ENCODE assay signal across 16 cellular contexts in the genomic region with DNA sequence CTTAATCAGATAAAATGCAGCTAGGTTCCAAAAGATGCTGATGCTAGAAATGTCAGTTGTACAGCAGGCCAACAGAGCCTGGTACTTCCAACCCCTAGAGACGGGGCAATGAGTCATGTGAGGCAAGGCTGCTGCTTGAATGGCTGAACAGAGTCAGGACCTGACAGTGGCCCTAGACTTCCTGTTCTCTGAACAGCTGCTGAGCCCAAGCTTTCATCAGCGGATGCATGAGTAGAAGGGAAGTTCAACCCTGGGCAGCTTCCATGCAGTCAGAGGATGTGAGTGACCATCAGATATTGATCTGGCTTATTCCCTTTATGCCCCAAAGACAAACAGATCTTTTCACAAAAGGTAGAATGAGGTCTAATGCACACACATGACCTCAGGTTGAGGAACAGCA.
DNase-seq lines count a peak whose midpoint lies in the region; ATAC-seq, FAIRE-seq and TF ChIP-seq lines count a peak whose summit lies in the region.
"Had no signal": no experiment of that assay in that cellular context is flagged by ENCODE, and none has a peak within 500 bp of the region (broad histone marks: within the 10 kb centered on the region; RNA-seq: fewer than 3 reads in every experiment).

No MANE protein-coding gene starts in this region.

- no peak overlapping the region for H2BK12ac ChIP-seq in mesenchymal stem cell (ENCODE audit: low read length in 2 of 2)

- no peak overlapping the region for H2BK5ac ChIP-seq in mesenchymal stem cell (ENCODE audit: low read depth, low read length, poor library complexity, severe bottlenecking)

- H3K4me1 ChIP-seq in astrocyte (ENCODE audit: insufficient read depth, low read length) (no peaks in the 10 kb centered on the region), mesenchymal stem cell (ENCODE audit: control insufficient read depth, insufficient read depth, low read depth, low read length) (no peaks in the 10 kb centered on the region)

- no peaks in the 10 kb centered on the region for H3K36me3 Mint-ChIP-seq in astrocyte (ENCODE audit: low read depth, unreplicated experiment)
- H3K36me3 Mint-ChIP-seq: CD4-positive, CD25-positive, alpha-beta regulatory T cell had no signal

- H3K23ac ChIP-seq in mesenchymal stem cell (ENCODE audit: low read length in 2 of 2) = no peak overlapping the region

- H2BK15ac ChIP-seq in mesenchymal stem cell (ENCODE audit: low read depth, poor library complexity, severe bottlenecking) = no peak overlapping the region

- no peak overlapping the region for H3K14ac ChIP-seq in mesenchymal stem cell (ENCODE audit: low read length in 2 of 2)

- no peaks in the 10 kb centered on the region for H3K79me1 ChIP-seq in mesenchymal stem cell (replicated peaks; ENCODE audit: low read length, poor library complexity, severe bottlenecking)

- H3K79me2 ChIP-seq in astrocyte (ENCODE audit: insufficient read depth, low read length) = no peaks in the 10 kb centered on the region

- H3K4me3 ChIP-seq in astrocyte (ENCODE audit: insufficient read depth, low read depth, low read length) (no peak overlapping the region), mesenchymal stem cell (ENCODE audit: insufficient read depth in 1 of 2, low read depth in 1 of 2, low read length in 2 of 2) (no peak overlapping the region)
- H3K4me3 ChIP-seq: SK-N-MC had no signal

- H3K27me3 ChIP-seq in astrocyte (ENCODE audit: insufficient read depth, low read length) = no peaks in the 10 kb centered on the region
- no peaks in the 10 kb centered on the region for H3K27me3 ChIP-seq in mesenchymal stem cell (ENCODE audit: control insufficient read depth in 1 of 2, insufficient read depth in 1 of 2, low read length in 2 of 2)

- no peak overlapping the region for H3K4ac ChIP-seq in mesenchymal stem cell (ENCODE audit: low read depth in 1 of 2, low read length in 2 of 2)

- FAIRE-seq in astrocyte (lab: Jason Lieb, UNC) = peak; percentile 52

- 67% methylated on average over 2 of the region's 2 CpGs for WGBS in mesenchymal stem cell

- H2BK120ac ChIP-seq in mesenchymal stem cell (ENCODE audit: low read depth, low read length) = peak overlapping the region; percentile 19

- H3K9me3 Mint-ChIP-seq in astrocyte (ENCODE audit: unreplicated experiment) = peaks cover 4% of the 10 kb centered on the region

- H4K91ac ChIP-seq in mesenchymal stem cell (ENCODE audit: low read length) = peak overlapping the region; percentile 75

- H2AK5ac ChIP-seq in mesenchymal stem cell (ENCODE audit: low read length, severe bottlenecking) = no peak overlapping the region

- peak; percentile 57 for ATAC-seq in GM18511 (IDR thresholded peaks at IDR 0.05; ENCODE audit: unreplicated experiment)

- peak; percentile 61 for DNase-seq in MV-4-11 (lab: John Stamatoyannopoulos, UW)
- DNase-seq in astrocyte (ENCODE audit: low read depth) = no peak
- no peak for DNase-seq in mesenchymal stem cell
- no peak for DNase-seq in RPMI8226
- DNase-seq in mesenteric fat pad (ENCODE audit: low spot score) = no peak
- DNase-seq in DMS 273 treated with DMSO at 0.1 percent for 48 hours (lab: John Stamatoyannopoulos, UW) = no peak
- DNase-seq: Calu3; CD4-positive, CD25-positive, alpha-beta regulatory T cell; H7; NCI-H1092 treated with DMSO at 0.1 percent for 48 hours; NCI-H1694; NCI-H345; NCI-H526 treated with DMSO at 0.1 percent for 48 hours; OCI-M1 had no signal

- no peak overlapping the region for H3K27ac Mint-ChIP-seq in astrocyte (ENCODE audit: unreplicated experiment)
- H3K27ac Mint-ChIP-seq: CD4-positive, CD25-positive, alpha-beta regulatory T cell had no signal

- no peak overlapping the region for H3K4me2 ChIP-seq in astrocyte (ENCODE audit: low read length)
- H3K4me2 ChIP-seq in mesenchymal stem cell (ENCODE audit: low read length, poor library complexity, severe bottlenecking) = no peak overlapping the region

- H4K20me1 ChIP-seq in astrocyte (ENCODE audit: insufficient read depth, low read length) = no peaks in the 10 kb centered on the region

- H3K9ac ChIP-seq in astrocyte (ENCODE audit: low read length) (no peak overlapping the region), mesenchymal stem cell (ENCODE audit: low read length) (no peak overlapping the region)

- TF ChIP-seq CTCF in astrocyte (IDR thresholded peaks at IDR 0.05; ENCODE audit: insufficient read depth, low read depth, low read length) = no peak

- no peak overlapping the region for H3K18ac ChIP-seq in mesenchymal stem cell (ENCODE audit: low read depth in 1 of 2, low read length in 2 of 2)

- H3K27me3 Mint-ChIP-seq in astrocyte (ENCODE audit: low read depth, unreplicated experiment) = no peaks in the 10 kb centered on the region
- H3K27me3 Mint-ChIP-seq: CD4-positive, CD25-positive, alpha-beta regulatory T cell had no signal

- peaks cover 7% of the 10 kb centered on the region for H3K4me1 Mint-ChIP-seq in astrocyte (ENCODE audit: low read depth, unreplicated experiment)
- H3K4me1 Mint-ChIP-seq: CD4-positive, CD25-positive, alpha-beta regulatory T cell had no signal

- no peak overlapping the region for H3K4me3 Mint-ChIP-seq in astrocyte (ENCODE audit: unreplicated experiment)
- H3K4me3 Mint-ChIP-seq: CD4-positive, CD25-positive, alpha-beta regulatory T cell had no signal

- H3K9me3 ChIP-seq in astrocyte (ENCODE audit: insufficient read depth, low read depth, low read length) = no peaks in the 10 kb centered on the region
- no peaks in the 10 kb centered on the region for H3K9me3 ChIP-seq in mesenchymal stem cell (ENCODE audit: control insufficient read depth, low read length)

- H3K36me3 ChIP-seq in astrocyte (ENCODE audit: insufficient read depth, low read length) (no peaks in the 10 kb centered on the region), mesenchymal stem cell (ENCODE audit: control insufficient read depth in 1 of 2, insufficient read depth in 2 of 2, low read depth in 1 of 2, low read length in 2 of 2) (no peaks in the 10 kb centered on the region)

- H3K27ac ChIP-seq in astrocyte (ENCODE audit: low read depth, low read length) = no peak overlapping the region
- no peak overlapping the region for H3K27ac ChIP-seq in mesenchymal stem cell (ENCODE audit: low read length, poor library complexity, severe bottlenecking)
- H3K27ac ChIP-seq: SK-N-MC had no signal

- no peak overlapping the region for H4K8ac ChIP-seq in mesenchymal stem cell (ENCODE audit: low read length)

- H2AFZ ChIP-seq in astrocyte (ENCODE audit: low read depth, low read length) (no peak overlapping the region), mesenchymal stem cell (ENCODE audit: low read depth, low read length) (no peak overlapping the region)
